ENCODE assay signal across 8 cellular contexts in genomic region chr1:216750031-216750627, GRCh38. TPM values are rescaled to one million over a fixed set of nuclear protein-coding genes. Genes with fewer than 3 reads are reported as not detected.
DNase-seq lines count a peak whose midpoint lies in the region; ATAC-seq, FAIRE-seq and TF ChIP-seq lines count a peak whose summit lies in the region.

No MANE protein-coding gene starts in this region.

- intact Hi-C loops in ascending aorta (cut with DNase I) (no loop called here), testis (cut with DNase I; ENCODE audit: low total_unique reads) (no loop called here)

- H3K27ac ChIP-seq in ascending aorta (no peak overlapping the region), testis (no peak overlapping the region)

- 21 to 25% methylated on average over 3 of the region's 3 CpGs for WGBS in testis, 2 donors

- H3K9me3 ChIP-seq in ascending aorta (no peaks in the 10 kb centered on the region), testis (no peaks in the 10 kb centered on the region)

- DNase-seq in EL (peak; percentile 53), NCI-H2227 (lab: John Stamatoyannopoulos, UW; ENCODE audit: unreplicated experiment) (peak; percentile 73), ascending aorta (ENCODE audit: low spot score in 2 of 2) (no peak), iPS DF 4.7 (ENCODE audit: extremely low read depth, low spot score) (peak; percentile 53), testis (peak; percentile 54), GM12891 (ENCODE audit: insufficient read length, low spot score) (no peak)
- no peak for DNase-seq in stimulated activated CD4-positive, alpha-beta T cell treated with anti-CD3 and anti-CD28 coated beads, Interleukin-4, amount 100 ng/mL, for 4 hours

- H3K36me3 ChIP-seq in ascending aorta (no peaks in the 10 kb centered on the region), testis (ENCODE audit: low read depth, missing control alignments) (no peaks in the 10 kb centered on the region)

- H3K4me3 ChIP-seq in ascending aorta, result no peak overlapping the region
- no peak overlapping the region for H3K4me3 ChIP-seq in testis

- peak; percentile 52 for ATAC-seq in HG02938 (IDR thresholded peaks at IDR 0.05; ENCODE audit: unreplicated experiment)

- H3K27me3 ChIP-seq in ascending aorta, result no peaks in the 10 kb centered on the region
- H3K27me3 ChIP-seq in testis, result no peaks in the 10 kb centered on the region

- TF ChIP-seq POLR2A in testis (IDR thresholded peaks at IDR 0.05) (no peak), GM12891 (IDR thresholded peaks at IDR 0.05; ENCODE audit: low read depth, low read length) (no peak)

- H3K4me1 ChIP-seq in ascending aorta (no peaks in the 10 kb centered on the region), testis (no peaks in the 10 kb centered on the region)

- TF ChIP-seq CTCF in ascending aorta (IDR thresholded peaks at IDR 0.05) (peak in 2 of 3 experiments; percentile 25 to 40), testis (IDR thresholded peaks at IDR 0.05) (peak in 2 of 3 experiments; percentile 12 to 32)

- no peak for FAIRE-seq in GM12891 (lab: Jason Lieb, UNC)

TF ChIP-seq in GM12891, 5 proteins besides CTCF, POLR2A, EP300 and RAD21:
- TF ChIP-seq PAX5 (IDR thresholded peaks at IDR 0.05; ENCODE audit: insufficient read depth, low read length, severe bottlenecking) (no peak), POLR2AphosphoS5 (IDR thresholded peaks at IDR 0.05; ENCODE audit: low read depth, low read length) (no peak), POU2F2 (IDR thresholded peaks at IDR 0.05; ENCODE audit: low read depth, low read length) (no peak), SPI1 (IDR thresholded peaks at IDR 0.05; ENCODE audit: low read depth, low read length) (no peak), TAF1 (IDR thresholded peaks at IDR 0.05; ENCODE audit: low read depth, low read length) (no peak)

RNA-seq across cellular contexts. Expression of gene ESRRG, which starts 26.9 kb away (rescaled TPM):
- total RNA-seq in ascending aorta (not detected), testis (1 to 10 TPM in 1 of 2 donors, under 1 TPM in 1; 0.93 to 1.6 TPM)
- 2.2 TPM for polyA plus RNA-seq in testis (ENCODE audit: insufficient read depth, low read depth, low replicate concordance)
- not detected for polyA plus RNA-seq in GM12891 (2012; ENCODE audit: low read depth, missing spikeins)

Comparison
In these comparisons a context has a peak if more than half of its experiments do, and no peak if none do; other contexts are left out.
1. DNase-seq: peak in EL (single experiment), NCI-H2227 (single experiment), iPS DF 4.7 (single experiment) and testis (single experiment); none in ascending aorta (0 of 2), stimulated activated CD4-positive, alpha-beta T cell treated with anti-CD3 and anti-CD28 coated beads, Interleukin-4, amount 100 ng/mL, for 4 hours (0 of 2) and GM12891 (single experiment).